Comparison of ENCODE assay signal across 23 cellular contexts in the genomic region with DNA sequence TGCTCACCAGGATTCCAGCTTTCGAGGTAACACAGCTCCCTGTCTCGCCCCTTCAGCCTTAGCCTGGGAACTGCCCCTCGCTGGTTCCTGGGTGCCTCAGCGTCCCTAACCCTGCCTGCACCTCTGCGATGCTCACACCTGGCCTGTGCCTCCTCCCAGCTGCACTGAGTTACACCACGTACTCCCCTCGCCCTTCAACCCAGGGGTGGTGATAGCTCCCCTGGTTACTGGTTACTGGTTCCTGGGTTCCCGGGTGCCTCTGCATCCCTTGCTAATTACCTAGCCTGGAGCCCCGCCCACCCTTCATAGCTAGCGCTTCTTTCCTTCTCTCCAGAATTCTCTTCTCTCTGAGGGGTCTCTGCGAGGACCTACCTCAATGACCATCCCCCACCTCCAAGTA.
DNase-seq lines count a peak whose midpoint lies in the region; ATAC-seq, FAIRE-seq and TF ChIP-seq lines count a peak whose summit lies in the region.
"Had no signal": no experiment of that assay in that cellular context is flagged by ENCODE, and none has a peak within 500 bp of the region (broad histone marks: within the 10 kb centered on the region; RNA-seq: fewer than 3 reads in every experiment).

No MANE protein-coding gene starts in this region.

- peaks cover 30% of the 10 kb centered on the region for H3K27me3 Mint-ChIP-seq in GM23338 (ENCODE audit: insufficient read depth, low read depth, poor library complexity)
- H3K27me3 Mint-ChIP-seq: CD8-positive, alpha-beta memory T cell had no signal

- H4K8ac ChIP-seq in IMR-90 (ENCODE audit: low read depth in 2 of 2, low read length in 2 of 2): no peak overlapping the region

- intact Hi-C loops in IMR-90 (cut with micrococcal nuclease) (no loop called here), HepG2 (cut with micrococcal nuclease; ENCODE audit: unreplicated experiment) (no loop called here), sciatic nerve (cut with DNase I) (no loop called here)

- no peak overlapping the region for H3K18ac ChIP-seq in IMR-90 (ENCODE audit: low read depth, low read length)

- H3K36me3 ChIP-seq in GM23338 (ENCODE audit: insufficient read depth): no peaks in the 10 kb centered on the region
- peaks cover 8% of the 10 kb centered on the region for H3K36me3 ChIP-seq in IMR-90 (ENCODE audit: control insufficient read depth, insufficient read depth, low read length)
- peaks cover 9 to 11% of the 10 kb centered on the region in 2 experiments for H3K36me3 ChIP-seq in HepG2 (replicated peaks in 1 of 2; ENCODE audit: control insufficient read depth in 1 of 2, insufficient read depth in 2 of 2, low read length in 2 of 2)

- no peak overlapping the region for H2BK5ac ChIP-seq in IMR-90 (ENCODE audit: low read depth, low read length, poor library complexity, severe bottlenecking)

- H3K4me1 Mint-ChIP-seq in GM23338: peaks cover 67% of the 10 kb centered on the region

- H2BK15ac ChIP-seq in IMR-90 (ENCODE audit: low read depth, low read length): no peak overlapping the region

- no peak for TF ChIP-seq EP300 in HepG2 (IDR thresholded peaks at IDR 0.05; ENCODE audit: low read depth in 2 of 2, low read length in 2 of 2)
- no peak for TF ChIP-seq EP300 in HepG2 (CRISPR knock-in tag; IDR thresholded peaks at IDR 0.05; ENCODE audit: borderline replicate concordance)

- H3K9me3 ChIP-seq in IMR-90 (ENCODE audit: control insufficient read depth, insufficient read depth, low read length) (no peaks in the 10 kb centered on the region), HepG2 (ENCODE audit: low read length) (no peaks in the 10 kb centered on the region)
- H3K9me3 ChIP-seq: BLaER1 had no signal

- no peak overlapping the region for H4K5ac ChIP-seq in IMR-90 (ENCODE audit: low read depth, low read length)

- FAIRE-seq in HepG2 (lab: Jason Lieb, UNC): no peak
- FAIRE-seq: G401.6, GM18507, H54 had no signal

- H3K27ac ChIP-seq in GM23338 (ENCODE audit: low read depth): no peak overlapping the region
- no peak overlapping the region for H3K27ac ChIP-seq in IMR-90 (ENCODE audit: insufficient read depth, low read length)
- H3K27ac ChIP-seq in HepG2 (ENCODE audit: extremely low read length, insufficient read depth, low read length): no peak overlapping the region
- H3K27ac ChIP-seq: BLaER1, HL-60 had no signal

- H3K79me1 ChIP-seq in IMR-90 (ENCODE audit: low read depth in 1 of 2, low read length in 2 of 2): no peaks in the 10 kb centered on the region

- H3K79me2 ChIP-seq in GM23338 (replicated peaks; ENCODE audit: insufficient read depth) (no peaks in the 10 kb centered on the region), HepG2 (ENCODE audit: insufficient read depth, low read length) (no peaks in the 10 kb centered on the region)

- TF ChIP-seq POLR2A in IMR-90 (IDR thresholded peaks at IDR 0.05; ENCODE audit: low read depth, low read length) (no peak), HepG2 (IDR thresholded peaks at IDR 0.05; ENCODE audit: insufficient read depth in 1 of 2, low read depth in 2 of 2, low read length in 2 of 2) (no peak)

- H3K4me1 ChIP-seq in GM23338 (ENCODE audit: insufficient read depth) (peaks cover 52% of the 10 kb centered on the region), IMR-90 (ENCODE audit: control insufficient read depth, insufficient read depth, low read length) (peaks cover 5% of the 10 kb centered on the region), HepG2 (ENCODE audit: insufficient read depth, low read length) (no peaks in the 10 kb centered on the region)

- TF ChIP-seq CTCF in GM23338 (conservative IDR thresholded peaks at IDR 0.05; ENCODE audit: low read depth in 2 of 2) (no peak), IMR-90 (conservative IDR thresholded peaks at IDR 0.05; ENCODE audit: low read depth, low read length) (no peak), HepG2 (CRISPR knock-in tag; IDR thresholded peaks at IDR 0.05) (no peak)

- peaks cover 1% of the 10 kb centered on the region; the same call in 1 of the 3 replicates for H3K36me3 Mint-ChIP-seq in GM23338 (ENCODE audit: low read depth)

- DNase-seq in GM23338 (ENCODE audit: low spot score) (peak; percentile 46), IMR-90 (no peak), HepG2 (ENCODE audit: low spot score) (no peak), sciatic nerve (ENCODE audit: low spot score) (no peak), NCI-H748 (lab: John Stamatoyannopoulos, UW; ENCODE audit: unreplicated experiment) (no peak), C1 segment of cervical spinal cord (lab: John Stamatoyannopoulos, UW) (no peak), NOMO-1 (lab: John Stamatoyannopoulos, UW; ENCODE audit: unreplicated experiment in 2 of 2) (no peak)
- DNase-seq: ACHN, Calu3, HFFc6, NCI-H1105 treated with DMSO at 0.1 percent for 48 hours, NCI-H2029 treated with DMSO at 0.1 percent for 48 hours, NCI-H2171, NCI-H524 treated with DMSO at 0.1 percent for 48 hours, PC-3, SHP77 had no signal

- dilution Hi-C loops in IMR-90 (cut with HindIII; ENCODE audit: low sequenced_read_pairs, unreplicated experiment): no loop called here

- H3K27ac Mint-ChIP-seq in GM23338: no peak overlapping the region
- H3K27ac Mint-ChIP-seq: HFFc6 had no signal

- H3K9me3 Mint-ChIP-seq in GM23338: no peaks in the 10 kb centered on the region
- H3K9me3 Mint-ChIP-seq: CD8-positive, alpha-beta memory T cell; HFFc6 had no signal

- H2AK5ac ChIP-seq in IMR-90 (ENCODE audit: low read depth, low read length): no peak overlapping the region

- no peak overlapping the region for H4K91ac ChIP-seq in IMR-90 (ENCODE audit: insufficient read depth, low read depth, low read length)

- no peak overlapping the region for H3K4me3 Mint-ChIP-seq in GM23338
- H3K4me3 Mint-ChIP-seq: HFFc6 had no signal

- H3K4me2 ChIP-seq in GM23338 (no peak overlapping the region), IMR-90 (ENCODE audit: low read depth, low read length) (no peak overlapping the region), HepG2 (ENCODE audit: low read depth, low read length) (no peak overlapping the region)
- H3K4me2 ChIP-seq: BLaER1 had no signal

- TF ChIP-seq RAD21 in IMR-90 (IDR thresholded peaks at IDR 0.05; ENCODE audit: low read length): no peak
- TF ChIP-seq RAD21 in HepG2 (CRISPR knock-in tag; IDR thresholded peaks at IDR 0.05): no peak

- H3K9me1 ChIP-seq in IMR-90 (ENCODE audit: insufficient read depth, low read length): peaks cover 5% of the 10 kb centered on the region

- H3K4me3 ChIP-seq in GM23338: no peak overlapping the region
- H3K4me3 ChIP-seq in IMR-90 (ENCODE audit: insufficient read depth, low read depth, low read length): no peak overlapping the region
- H3K4me3 ChIP-seq in HepG2 (replicated peaks in 1 of 3; ENCODE audit: insufficient read depth in 1 of 3, low read depth in 2 of 3, low read length in 3 of 3): no peak overlapping the region
- H3K4me3 ChIP-seq: BLaER1 had no signal

- in situ Hi-C loops in IMR-90 (cut with MboI; ENCODE audit: low sequenced_read_pairs): no loop called here
- in situ Hi-C loops in HepG2 (cut with HindIII; ENCODE audit: extremely low pct_ligation_motif_present, low pct_unique_long_range_greater_than_20kb): no loop called here

- no peak overlapping the region for H3K14ac ChIP-seq in IMR-90 (replicated peaks; ENCODE audit: low read depth, low read length)

- peaks cover 8% of the 10 kb centered on the region; the same call in 1 of the 2 replicates for H3F3A ChIP-seq in GM23338 (replicated peaks; ENCODE audit: low read depth)

- H3K23ac ChIP-seq in IMR-90 (ENCODE audit: low read depth, low read length): no peak overlapping the region

- H2BK20ac ChIP-seq in IMR-90 (ENCODE audit: low read depth, low read length): no peak overlapping the region

- WGBS in IMR-90 (ENCODE audit: extremely low coverage in 2 of 2, insufficient read length in 1 of 2), 2 experiments: 95% methylated on average over 10 of the region's 11 CpGs; no CpG with 5 or more reads in 1 of the 2 experiments
- WGBS in HepG2 (ENCODE audit: low lambda C conversion rate): 63% methylated on average over 10 of the region's 11 CpGs

- POLR2A ChIA-PET in IMR-90 (lab: Charles Lee; ENCODE audit: unreplicated experiment) (no interaction called here), HepG2 (lab: Yijun Ruan, JAX) (interaction anchor here (1.2 kb wide), 1 partner anchor 311 kb away, joined by 5 read pairs; no protein-coding TSS in a partner anchor)

- H4K20me1 ChIP-seq in GM23338 (replicated peaks; ENCODE audit: insufficient read depth) (no peaks in the 10 kb centered on the region), IMR-90 (ENCODE audit: insufficient read depth, low read length) (peaks cover 31% of the 10 kb centered on the region), HepG2 (ENCODE audit: insufficient read depth, low read length) (peaks cover 4% of the 10 kb centered on the region; the same call in 1 of the 2 replicates)
- H4K20me1 ChIP-seq: BLaER1 had no signal

- no peak overlapping the region for H3K4ac ChIP-seq in IMR-90 (ENCODE audit: low read depth, low read length)

- no peak overlapping the region for H2BK120ac ChIP-seq in IMR-90 (ENCODE audit: low read depth, low read length)

- H3K9me2 ChIP-seq in GM23338 (ENCODE audit: insufficient read depth): no peaks in the 10 kb centered on the region

- CTCF ChIA-PET in IMR-90 (lab: Yijun Ruan, JAX): interaction anchor here (0.6 kb wide), 1 partner anchor 11 kb away, joined by 3 read pairs; no protein-coding TSS in a partner anchor
- CTCF ChIA-PET in HepG2 (lab: Yijun Ruan, JAX; ENCODE audit: low intra/inter-chr PET ratio, low total read pairs): no interaction called here

- H2AFZ ChIP-seq in GM23338 (no peak overlapping the region), IMR-90 (replicated peaks; ENCODE audit: low read length, poor library complexity) (peak overlapping the region; percentile 43), HepG2 (ENCODE audit: low read length) (no peak overlapping the region)

- ATAC-seq in GM23338 (peak; percentile 11), IMR-90 (ENCODE audit: low read depth) (no peak), HepG2 (peak; percentile 40), sciatic nerve (peak; percentile 13)

- H3K56ac ChIP-seq in IMR-90 (ENCODE audit: extremely low read depth, insufficient read depth, low read length): no peak overlapping the region

- H2AK9ac ChIP-seq in IMR-90 (replicated peaks; ENCODE audit: low read depth, low read length, poor library complexity): no peak overlapping the region

- H3K27me3 ChIP-seq in GM23338 (ENCODE audit: insufficient read depth) (no peaks in the 10 kb centered on the region), IMR-90 (ENCODE audit: control insufficient read depth, insufficient read depth, low read length) (peaks cover 42% of the 10 kb centered on the region), HepG2 (ENCODE audit: control insufficient read depth in 1 of 2, insufficient read depth in 2 of 2, low read length in 2 of 2) (peaks cover 0 to 11% of the 10 kb centered on the region in 2 experiments; a peak in 3 of 5 replicates)
- H3K27me3 ChIP-seq: BLaER1 had no signal

- H3K9ac ChIP-seq in IMR-90 (ENCODE audit: low read depth, low read length): no peak overlapping the region
- H3K9ac ChIP-seq in HepG2 (ENCODE audit: insufficient read depth, low read depth, low read length): no peak overlapping the region
- H3K9ac ChIP-seq: BLaER1, KMS-11 had no signal

- BruUV-seq in IMR-90 (replicated peaks; lab: Mats Ljungman, UMichigan) (no TSS peak), HepG2 (replicated peaks; lab: Mats Ljungman, UMichigan) (no TSS peak)

TF ChIP-seq in GM23338, 12 proteins besides CTCF, POLR2A, EP300 and RAD21 (continues in another document):
- no peak for TF ChIP-seq POLR2AphosphoS5 (IDR thresholded peaks at IDR 0.05; ENCODE audit: low read depth)

TF ChIP-seq in HepG2, 621 proteins besides CTCF, POLR2A, EP300 and RAD21 (continues in another document):
- no peak for TF ChIP-seq FOXC1 (CRISPR knock-in tag; IDR thresholded peaks at IDR 0.05; ENCODE audit: borderline replicate concordance)
